Comparison of ENCODE assay signal across 8 cellular contexts in the genomic region with DNA sequence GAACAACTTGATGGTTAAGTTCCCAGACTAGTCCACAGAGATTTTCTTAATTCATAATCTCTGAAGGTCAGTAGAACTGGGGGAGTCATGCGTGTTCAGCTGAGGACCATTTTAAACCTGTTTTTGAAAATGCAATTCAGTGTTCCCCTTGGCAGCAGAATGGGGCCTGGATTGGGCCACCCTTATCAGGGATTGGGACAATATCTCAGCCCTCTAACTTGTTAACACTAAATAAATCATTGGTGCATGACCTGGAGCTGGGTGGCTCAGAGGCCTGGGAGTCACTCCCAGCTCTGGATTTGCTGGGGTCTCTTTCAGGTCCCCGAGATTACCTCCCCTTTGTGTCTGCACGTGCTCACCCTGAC. TPM values are rescaled to one million over a fixed set of nuclear protein-coding genes. Genes with fewer than 3 reads are reported as not detected.
DNase-seq lines count a peak whose midpoint lies in the region; ATAC-seq and TF ChIP-seq lines count a peak whose summit lies in the region.

No MANE protein-coding gene starts in this region.

- H3K4me3 ChIP-seq in adrenal gland (no peak overlapping the region), lung (no peak overlapping the region), testis (no peak overlapping the region)

- intact Hi-C loops in adrenal gland (cut with DNase I) = loop anchor here in 1 of 2 donors (5.0 kb wide), 1 partner anchor 51 kb away; no protein-coding TSS in a partner anchor
- intact Hi-C loops in testis (cut with DNase I; ENCODE audit: low total_unique reads) = no loop called here

- no peak for ATAC-seq in lung (ENCODE audit: insufficient read depth, low FRiP score)
- ATAC-seq in HG03457 (IDR thresholded peaks at IDR 0.05; ENCODE audit: unreplicated experiment) = no peak

- TF ChIP-seq POLR2A in adrenal gland (IDR thresholded peaks at IDR 0.05) = no peak
- TF ChIP-seq POLR2A in testis (IDR thresholded peaks at IDR 0.05) = no peak

- 31 to 64% (median 44%) methylated on average over 3 of the region's 3 CpGs for WGBS in adrenal gland, 4 donors
- WGBS in lung, 2 donors = 67 to 90% methylated on average over 3 of the region's 3 CpGs
- WGBS in testis, 2 donors = 32 to 49% methylated on average over 3 of the region's 3 CpGs

- peaks cover 58 to 59% of the 10 kb centered on the region in 2 donors for H3K4me1 ChIP-seq in adrenal gland (replicated peaks in 1 of 2)
- peaks cover 12 to 32% of the 10 kb centered on the region in 2 donors for H3K4me1 ChIP-seq in lung (ENCODE audit: control insufficient read depth in 2 of 2, insufficient read depth in 2 of 2, low read length in 2 of 2)
- peaks cover 53% of the 10 kb centered on the region for H3K4me1 ChIP-seq in testis

- H3K4me3 Mint-ChIP-seq in activated CD4-positive, alpha-beta T cell treated with anti-CD3 and anti-CD28 coated beads, Interleukin-2, amount 10 ng/mL, durations not matched to agents 7 days and 5 days = no peak overlapping the region

- peak overlapping the region; percentile 89 for H3K27ac Mint-ChIP-seq in activated CD4-positive, alpha-beta T cell treated with anti-CD3 and anti-CD28 coated beads, Interleukin-2, amount 10 ng/mL, durations not matched to agents 7 days and 5 days

- H3K9me3 ChIP-seq in adrenal gland (replicated peaks in 1 of 3) (no peaks in the 10 kb centered on the region), lung (ENCODE audit: control insufficient read depth in 2 of 2, insufficient read depth in 1 of 2, low read length in 1 of 2) (no peaks in the 10 kb centered on the region), testis (no peaks in the 10 kb centered on the region)

- H3K27me3 Mint-ChIP-seq in activated CD4-positive, alpha-beta T cell treated with anti-CD3 and anti-CD28 coated beads, Interleukin-2, amount 10 ng/mL, durations not matched to agents 7 days and 5 days = no peaks in the 10 kb centered on the region

- H3K27me3 ChIP-seq in adrenal gland (no peaks in the 10 kb centered on the region), lung (ENCODE audit: control insufficient read depth, insufficient read depth) (no peaks in the 10 kb centered on the region), testis (no peaks in the 10 kb centered on the region)

- peaks cover 76% of the 10 kb centered on the region for H3K36me3 Mint-ChIP-seq in activated CD4-positive, alpha-beta T cell treated with anti-CD3 and anti-CD28 coated beads, Interleukin-2, amount 10 ng/mL, durations not matched to agents 7 days and 5 days (ENCODE audit: low read depth)

- H3K4me1 Mint-ChIP-seq in activated CD4-positive, alpha-beta T cell treated with anti-CD3 and anti-CD28 coated beads, Interleukin-2, amount 10 ng/mL, durations not matched to agents 7 days and 5 days = peaks cover 84% of the 10 kb centered on the region

- POLR2A ChIA-PET in activated CD4-positive, alpha-beta T cell treated with anti-CD3 and anti-CD28 coated beads, Interleukin-2, amount 10 ng/mL, durations not matched to agents 7 days and 5 days (lab: Charles Lee) = no interaction called here

- CTCF ChIA-PET in activated CD4-positive, alpha-beta T cell treated with anti-CD3 and anti-CD28 coated beads, Interleukin-2, amount 10 ng/mL, durations not matched to agents 7 days and 5 days (lab: Charles Lee) = interaction anchor here (1.1 to 3.5 kb wide), 15 partner anchors 9 to 219 kb away, joined by 3 to 16 read pairs (median 4); no protein-coding TSS in a partner anchor

- DNase-seq in activated CD4-positive, alpha-beta T cell treated with anti-CD3 and anti-CD28 coated beads, Interleukin-2, amount 10 ng/mL, durations not matched to agents 7 days and 5 days = no peak
- DNase-seq in activated CD4-positive, alpha-beta T cell treated with anti-CD3 and anti-CD28 coated beads for 1 hour = no peak
- peak in 4 of 7 donors; percentile 31 to 47 (median 41) for DNase-seq in adrenal gland
- DNase-seq in lung (ENCODE audit: low spot score) = no peak
- no peak for DNase-seq in testis
- no peak for DNase-seq in SIG-M5 (lab: John Stamatoyannopoulos, UW)
- no peak for DNase-seq in GF-D8 (lab: John Stamatoyannopoulos, UW)

- peaks cover 13% of the 10 kb centered on the region for H3K9me3 Mint-ChIP-seq in activated CD4-positive, alpha-beta T cell treated with anti-CD3 and anti-CD28 coated beads, Interleukin-2, amount 10 ng/mL, durations not matched to agents 7 days and 5 days

- H3K36me3 ChIP-seq in adrenal gland (replicated peaks in 1 of 2) (peaks cover 0 to 8% of the 10 kb centered on the region in 2 donors), lung (ENCODE audit: control insufficient read depth in 2 of 2, insufficient read depth in 2 of 2, low read length in 2 of 2) (peaks cover 5 to 9% of the 10 kb centered on the region in 2 donors), testis (ENCODE audit: low read depth, missing control alignments) (no peaks in the 10 kb centered on the region)

- H3K27ac ChIP-seq in adrenal gland (peak overlapping the region; percentile 80 to 92 (median 90)), lung (ENCODE audit: low read depth in 1 of 2, low read length in 1 of 2) (peak overlapping the region; percentile 75 to 89), testis (peak overlapping the region; percentile 52 to 54)

- TF ChIP-seq CTCF in adrenal gland (IDR thresholded peaks at IDR 0.05) (no peak), lung (IDR thresholded peaks at IDR 0.05; ENCODE audit: control extremely low read depth, extremely low read depth) (no peak), testis (IDR thresholded peaks at IDR 0.05) (no peak)

RNA-seq across cellular contexts. Expression of gene MRPS6, which starts 55.3 kb away (rescaled TPM):
- total RNA-seq in activated CD4-positive, alpha-beta T cell treated with anti-CD3 and anti-CD28 coated beads, Interleukin-2, amount 10 ng/mL, durations not matched to agents 7 days and 5 days = 10 to 100 TPM; 77.8 to 88.2 TPM
- total RNA-seq in adrenal gland (100 to 1,000 TPM in 2 of 8 donors, 10 to 100 TPM in 6; 25.4 to 112 (median 79.4) TPM), lung (10 to 100 TPM; 28.4 to 38.3 TPM), testis (100 to 1,000 TPM in 1 of 2 donors, 10 to 100 TPM in 1; 88.8 to 102 TPM)
- polyA plus RNA-seq in adrenal gland (100 to 1,000 TPM in 1 of 3 donors, 10 to 100 TPM in 2; 79.1 to 135 (median 98.5) TPM), lung (10 to 100 TPM; 35.9 to 73.9 TPM), testis (ENCODE audit: insufficient read depth, low read depth, low replicate concordance) (107 TPM)

RNA-seq across cellular contexts. Expression of gene SLC5A3, which starts 55.3 kb away (rescaled TPM):
- total RNA-seq in activated CD4-positive, alpha-beta T cell treated with anti-CD3 and anti-CD28 coated beads, Interleukin-2, amount 10 ng/mL, durations not matched to agents 7 days and 5 days = 10 to 100 TPM; 23.9 to 24.0 TPM
- total RNA-seq in adrenal gland (10 to 100 TPM; 14.6 to 63.9 (median 43.0) TPM), lung (10 to 100 TPM; 10.9 to 49.1 TPM), testis (10 to 100 TPM; 59.5 to 61.9 TPM)
- polyA plus RNA-seq in adrenal gland (1 to 10 TPM; 2.3 to 8.9 (median 4.7) TPM), lung (1 to 10 TPM; 1.8 to 3.1 TPM), testis (ENCODE audit: insufficient read depth, low read depth, low replicate concordance) (16.3 TPM)

Comparison
In these comparisons a context has a peak if more than half of its experiments do, and no peak if none do; other contexts are left out.
1. DNase-seq: peak in adrenal gland (4 of 7); none in activated CD4-positive, alpha-beta T cell treated with anti-CD3 and anti-CD28 coated beads, Interleukin-2, amount 10 ng/mL, durations not matched to agents 7 days and 5 days (single experiment), activated CD4-positive, alpha-beta T cell treated with anti-CD3 and anti-CD28 coated beads for 1 hour (single experiment), lung (single experiment), testis (single experiment), SIG-M5 (single experiment) and GF-D8 (single experiment).
2. Peak in every context shown above with its lines, with median percentiles within 50 percentile points of each other: H3K27ac ChIP-seq.